Comparison of ENCODE assay signal across 24 cellular contexts in genomic region chr9:78188594-78188993, GRCh38.
"Had no signal": no experiment of that assay in that cellular context is flagged by ENCODE, and none has a peak within 500 bp of the region (broad histone marks: within the 10 kb centered on the region; RNA-seq: fewer than 3 reads in every experiment).

No MANE protein-coding gene starts in this region.

- H3K27ac ChIP-seq: SJSA1 had no signal

- DNase-seq: activated CD4-positive, alpha-beta memory T cell treated with anti-CD3 and anti-CD28 coated beads for 36 hours; activated CD4-positive, alpha-beta T cell treated with anti-CD3 and anti-CD28 coated beads, Interleukin-2, amount 10 ng/mL, durations not matched to agents 7 days and 5 days; activated CD8-positive, alpha-beta memory T cell treated with anti-CD3 and anti-CD28 coated beads for 24 hours; activated gamma-delta T cell; activated naive CD4-positive, alpha-beta T cell treated with anti-CD3 and anti-CD28 coated beads, Interleukin-2, amount 10 ng/mL, durations not matched to agents 7 days and 5 days; activated naive CD8-positive, alpha-beta T cell treated with anti-CD3 and anti-CD28 coated beads for 36 hours; activated T-cell treated with anti-CD3 and anti-CD28 coated beads, Interleukin-2, amount 50 U/mL, for 4 hours; KG1; NCI-H1048; NCI-H146; NCI-H187 treated with DMSO at 0.1 percent for 48 hours; NCI-H2081 treated with DMSO at 0.1 percent for 48 hours; NCI-H226; NCI-H526; NCI-H774; Right ventricle myocardium superior; RPMI8226; SW 1271 had no signal

- H3K4me3 ChIP-seq: SJSA1 had no signal

- H3K4me1 ChIP-seq: SJSA1 had no signal

- H3K4me3 Mint-ChIP-seq: activated CD4-positive, alpha-beta memory T cell treated with anti-CD3 and anti-CD28 coated beads for 36 hours; activated CD4-positive, alpha-beta T cell treated with anti-CD3 and anti-CD28 coated beads, Interleukin-2, amount 10 ng/mL, durations not matched to agents 7 days and 5 days; activated naive CD4-positive, alpha-beta T cell treated with anti-CD3 and anti-CD28 coated beads, Interleukin-2, amount 10 ng/mL, durations not matched to agents 7 days and 5 days; activated naive CD8-positive, alpha-beta T cell treated with anti-CD3 and anti-CD28 coated beads for 36 hours; activated T-cell treated with anti-CD3 and anti-CD28 coated beads, Interleukin-2, amount 50 U/mL, for 4 hours; IgD-negative memory B cell; T-helper 1 cell treated with Interleukin-12 subunit alpha and Interleukin-12 subunit beta and Interleukin-4 antibody, amounts not matched to agents 30 μg/mL and 1 μg/mL, for 36 hours; WTC11 had no signal

- H3K27ac Mint-ChIP-seq: activated CD4-positive, alpha-beta memory T cell treated with anti-CD3 and anti-CD28 coated beads for 36 hours; activated naive CD4-positive, alpha-beta T cell treated with anti-CD3 and anti-CD28 coated beads, Interleukin-2, amount 10 ng/mL, durations not matched to agents 7 days and 5 days; activated naive CD8-positive, alpha-beta T cell treated with anti-CD3 and anti-CD28 coated beads for 36 hours; T-helper 1 cell treated with Interleukin-12 subunit alpha and Interleukin-12 subunit beta and Interleukin-4 antibody, amounts not matched to agents 30 μg/mL and 1 μg/mL, for 36 hours; WTC11 had no signal

- ATAC-seq: activated T-cell treated with anti-CD3 and anti-CD28 coated beads, Interleukin-2, amount 50 U/mL, for 4 hours; Panc1; SK-N-SH treated with all-trans-retinoic acid at 6 μM for 48 hours; WTC11 had no signal

- H3K27me3 ChIP-seq: SJSA1 had no signal

- H3K9me3 ChIP-seq: SJSA1 had no signal

- H3K9me3 Mint-ChIP-seq: activated CD4-positive, alpha-beta memory T cell treated with anti-CD3 and anti-CD28 coated beads for 36 hours; activated naive CD4-positive, alpha-beta T cell treated with anti-CD3 and anti-CD28 coated beads, Interleukin-2, amount 10 ng/mL, durations not matched to agents 7 days and 5 days; activated naive CD8-positive, alpha-beta T cell treated with anti-CD3 and anti-CD28 coated beads for 36 hours; activated T-cell treated with anti-CD3 and anti-CD28 coated beads, Interleukin-2, amount 50 U/mL, for 4 hours; T-helper 1 cell treated with Interleukin-12 subunit alpha and Interleukin-12 subunit beta and Interleukin-4 antibody, amounts not matched to agents 30 μg/mL and 1 μg/mL, for 36 hours; WTC11 had no signal

- H3K4me1 Mint-ChIP-seq: activated naive CD4-positive, alpha-beta T cell treated with anti-CD3 and anti-CD28 coated beads, Interleukin-2, amount 10 ng/mL, durations not matched to agents 7 days and 5 days; activated naive CD8-positive, alpha-beta T cell treated with anti-CD3 and anti-CD28 coated beads for 36 hours had no signal

- H3K27me3 Mint-ChIP-seq: activated CD4-positive, alpha-beta memory T cell treated with anti-CD3 and anti-CD28 coated beads for 36 hours; activated CD4-positive, alpha-beta T cell treated with anti-CD3 and anti-CD28 coated beads, Interleukin-2, amount 10 ng/mL, durations not matched to agents 7 days and 5 days; activated naive CD8-positive, alpha-beta T cell treated with anti-CD3 and anti-CD28 coated beads for 36 hours had no signal

- H3K36me3 ChIP-seq: SJSA1 had no signal
